In genomic region chr7:27150568-27151340, GRCh38 we compare ENCODE assay signal across 8 cellular contexts.
A peak's percentile ranks its signal among the peaks of the same experiment; 100 is the strongest.
DNase-seq lines count a peak whose midpoint lies in the region; ATAC-seq lines count a peak whose summit lies in the region.

No MANE protein-coding gene starts in this region.

- H3K4me1 ChIP-seq in duodenal mucosa (ENCODE audit: control insufficient read depth in 1 of 2, insufficient read depth in 2 of 2, low read length in 2 of 2), result peaks cover 29 to 40% of the 10 kb centered on the region in 2 donors

- ATAC-seq in HG02852 (IDR thresholded peaks at IDR 0.05; ENCODE audit: unreplicated experiment), result peak; percentile 79

- H3K27me3 ChIP-seq in duodenal mucosa (ENCODE audit: control insufficient read depth in 1 of 2, insufficient read depth in 2 of 2, low read length in 2 of 2), result peaks cover 92 to 94% of the 10 kb centered on the region in 2 donors

- peak overlapping the region; percentile 64 for H3K27ac ChIP-seq in duodenal mucosa (ENCODE audit: low read depth, low read length)

- no peak overlapping the region for H3K9ac ChIP-seq in duodenal mucosa (ENCODE audit: low read depth in 1 of 2, low read length in 2 of 2)

- peak overlapping the region; percentile 56 to 60 for H3K4me3 ChIP-seq in duodenal mucosa (ENCODE audit: low read depth in 1 of 2, low read length in 2 of 2)

- H3K9me3 ChIP-seq in duodenal mucosa (ENCODE audit: control insufficient read depth in 1 of 2, low read length in 2 of 2), result no peaks in the 10 kb centered on the region

- no peaks in the 10 kb centered on the region for H3K36me3 ChIP-seq in duodenal mucosa (ENCODE audit: control insufficient read depth in 1 of 2, insufficient read depth in 2 of 2, low read length in 2 of 2)

- DNase-seq in activated T-cell treated with anti-CD3 and anti-CD28 coated beads for 1 hour (ENCODE audit: low read depth), result peak; percentile 53
- no peak for DNase-seq in activated T-cell treated with anti-CD3 and anti-CD28 coated beads for 4 hours
- DNase-seq in NCI-H2171 treated with DMSO at 0.1 percent for 48 hours (lab: John Stamatoyannopoulos, UW), result peak; percentile 60
- DNase-seq in activated CD4-positive, CD25-positive, alpha-beta regulatory T cell treated with anti-CD3 and anti-CD28 coated beads, Interleukin-2, amount 50 U/mL, for 72 hours, result peak; percentile 72
- peak; percentile 84 for DNase-seq in medulla oblongata (ENCODE audit: extremely low spot score)
- peak; percentile 42 for DNase-seq in stimulated activated CD8-positive, alpha-beta memory T cell treated with anti-CD3 and anti-CD28 coated beads, Interleukin-15, amount 100 ng/mL, for 24 hours (ENCODE audit: low read depth)
